In genomic region chr2:107757223-107757622, GRCh38 we compare ENCODE assay signal across 34 cellular contexts.
"Had no signal": no experiment of that assay in that cellular context is flagged by ENCODE, and none has a peak within 500 bp of the region (broad histone marks: within the 10 kb centered on the region; RNA-seq: fewer than 3 reads in every experiment).

No MANE protein-coding gene starts in this region.

- H3K4me3 ChIP-seq: adrenal gland, body of pancreas, breast epithelium had no signal

- FAIRE-seq: astrocyte, TTC549 had no signal

- H3K36me3 Mint-ChIP-seq: activated CD4-positive, alpha-beta memory T cell treated with anti-CD3 and anti-CD28 coated beads for 36 hours; activated naive CD8-positive, alpha-beta T cell treated with anti-CD3 and anti-CD28 coated beads for 36 hours had no signal

- H3K4me1 ChIP-seq: adrenal gland, body of pancreas, breast epithelium had no signal

- H3K9me3 ChIP-seq: adrenal gland, body of pancreas, breast epithelium had no signal

- H3K27me3 Mint-ChIP-seq: activated B cell treated with CpG ODN at 0.5 μM for 24 hours; activated CD4-positive, alpha-beta memory T cell treated with anti-CD3 and anti-CD28 coated beads for 36 hours; activated CD4-positive, alpha-beta T cell treated with anti-CD3 and anti-CD28 coated beads, Interleukin-2, amount 10 ng/mL, durations not matched to agents 24 days and 14 days; activated CD8-positive, alpha-beta T cell treated with anti-CD3 and anti-CD28 coated beads for 36 hours; activated naive CD8-positive, alpha-beta T cell treated with anti-CD3 and anti-CD28 coated beads for 36 hours had no signal

- H3K9me3 Mint-ChIP-seq: activated CD4-positive, alpha-beta memory T cell treated with anti-CD3 and anti-CD28 coated beads for 36 hours had no signal

- ATAC-seq: activated CD8-positive, alpha-beta T cell treated with anti-CD3 and anti-CD28 coated beads for 36 hours; activated naive CD4-positive, alpha-beta T cell treated with anti-CD3 and anti-CD28 coated beads, Interleukin-2, amount 50 U/mL, for 72 hours; body of pancreas had no signal

- DNase-seq: activated B cell treated with CpG ODN at 0.5 μM for 24 hours; activated CD4-positive, alpha-beta memory T cell treated with anti-CD3 and anti-CD28 coated beads for 36 hours; activated CD4-positive, alpha-beta T cell treated with anti-CD3 and anti-CD28 coated beads for 4 hours; activated CD4-positive, alpha-beta T cell treated with anti-CD3 and anti-CD28 coated beads, Interleukin-2, amount 10 ng/mL, durations not matched to agents 24 days and 14 days; activated CD4-positive, alpha-beta T cell treated with anti-CD3 and anti-CD28 coated beads, Interleukin-2, amount 50 U/mL, for 1 hour; activated CD4-positive, alpha-beta T cell treated with anti-CD3 and anti-CD28 coated beads, Interleukin-2, amount 50 U/mL, for 4 hours; activated CD4-positive, CD25-positive, alpha-beta regulatory T cell treated with anti-CD3 and anti-CD28 coated beads, Interleukin-2, amount 50 U/mL, for 72 hours; activated CD8-positive, alpha-beta memory T cell treated with anti-CD3 and anti-CD28 coated beads, Interleukin-2, amount 50 U/mL, for 4 hours; activated CD8-positive, alpha-beta T cell treated with anti-CD3 and anti-CD28 coated beads for 36 hours; activated effector memory CD4-positive, alpha-beta T cell treated with Interleukin-2 at 50 U/mL for 16 hours; activated gamma-delta T cell; activated naive CD4-positive, alpha-beta T cell treated with anti-CD3 and anti-CD28 coated beads, Interleukin-2, amount 50 U/mL, for 16 hours; activated naive CD4-positive, alpha-beta T cell treated with Interleukin-2 at 50 U/mL for 16 hours; activated naive CD8-positive, alpha-beta T cell treated with anti-CD3 and anti-CD28 coated beads for 36 hours; activated T-cell treated with anti-CD3 and anti-CD28 coated beads for 4 hours; activated T-cell treated with anti-CD3 and anti-CD28 coated beads, Interleukin-2, amount 50 U/mL, for 1 hour; activated T-cell treated with anti-CD3 and anti-CD28 coated beads, Interleukin-2, amount 50 U/mL, for 48 hours; adrenal gland; amniotic stem cell; aorta; body of pancreas; brain microvascular endothelial cell; central memory CD4-positive, alpha-beta T cell; T-helper 1 cell; T-helper 2 cell; T-helper 9 cell had no signal

- H3K36me3 ChIP-seq: adrenal gland, brain microvascular endothelial cell, breast epithelium had no signal

- H3K27ac ChIP-seq: adrenal gland, body of pancreas, brain microvascular endothelial cell, breast epithelium, VCaP had no signal

- H3K27me3 ChIP-seq: adrenal gland, body of pancreas, brain microvascular endothelial cell, breast epithelium had no signal

- H3K27ac Mint-ChIP-seq: activated B cell treated with CpG ODN at 0.5 μM for 24 hours; activated CD4-positive, alpha-beta memory T cell treated with anti-CD3 and anti-CD28 coated beads for 36 hours; activated CD4-positive, alpha-beta T cell treated with anti-CD3 and anti-CD28 coated beads, Interleukin-2, amount 10 ng/mL, durations not matched to agents 24 days and 14 days; activated CD8-positive, alpha-beta T cell treated with anti-CD3 and anti-CD28 coated beads for 36 hours; activated naive CD4-positive, alpha-beta T cell treated with anti-CD3 and anti-CD28 coated beads, Interleukin-2, amount 50 U/mL, for 72 hours; activated naive CD8-positive, alpha-beta T cell treated with anti-CD3 and anti-CD28 coated beads for 36 hours; activated T-helper 2 cell treated with anti-CD3 and anti-CD28 coated beads, Interferon-gamma antibody, Interleukin-2, Interleukin-4, amounts not matched to agents 10 μg/mL and 5 μg/mL and 100 μg/mL, durations not matched to agents 14 hours and 24 hours and 36 hours; T-helper 1 cell treated with Interleukin-12 subunit alpha and Interleukin-12 subunit beta and Interleukin-4 antibody, amounts not matched to agents 30 μg/mL and 1 μg/mL, for 36 hours; T-helper 2 cell treated with Interferon-gamma antibody and Interleukin-4, amounts not matched to agents 5 μg/mL and 100 μg/mL, for 36 hours had no signal

- H3K4me1 Mint-ChIP-seq: activated B cell treated with CpG ODN at 0.5 μM for 24 hours; activated CD4-positive, alpha-beta T cell treated with anti-CD3 and anti-CD28 coated beads, Interleukin-2, amount 10 ng/mL, durations not matched to agents 24 days and 14 days; activated naive CD8-positive, alpha-beta T cell treated with anti-CD3 and anti-CD28 coated beads for 36 hours had no signal

- H3K4me3 Mint-ChIP-seq: activated B cell treated with CpG ODN at 0.5 μM for 24 hours; activated CD4-positive, alpha-beta memory T cell treated with anti-CD3 and anti-CD28 coated beads for 36 hours; activated CD4-positive, alpha-beta T cell treated with anti-CD3 and anti-CD28 coated beads, Interleukin-2, amount 10 ng/mL, durations not matched to agents 24 days and 14 days; activated CD8-positive, alpha-beta T cell treated with anti-CD3 and anti-CD28 coated beads for 36 hours; activated naive CD8-positive, alpha-beta T cell treated with anti-CD3 and anti-CD28 coated beads for 36 hours; T-helper 1 cell treated with Interleukin-12 subunit alpha and Interleukin-12 subunit beta and Interleukin-4 antibody, amounts not matched to agents 30 μg/mL and 1 μg/mL, for 36 hours; T-helper 2 cell treated with Interferon-gamma antibody and Interleukin-4, amounts not matched to agents 5 μg/mL and 100 μg/mL, for 36 hours had no signal
